1 cellular context compared by ENCODE assay signal in genomic region chr2:16635796-16636699, GRCh38.
TF ChIP-seq lines count a peak whose summit lies in the region.

No MANE protein-coding gene starts in this region.

TF ChIP-seq in HepG2, 621 proteins besides CTCF, POLR2A, EP300 and RAD21 (continued from another document):
- TF ChIP-seq AKNA (CRISPR knock-in tag; IDR thresholded peaks at IDR 0.05; ENCODE audit: borderline replicate concordance) = no peak
- no peak for TF ChIP-seq ZNF441 (CRISPR knock-in tag; IDR thresholded peaks at IDR 0.05; ENCODE audit: borderline replicate concordance)
- TF ChIP-seq U2AF1 (optimal IDR thresholded peaks at IDR 0.05; ENCODE audit: low read depth, low read length) = no peak
- TF ChIP-seq ZNF317 (CRISPR knock-in tag; IDR thresholded peaks at IDR 0.05) = no peak
- no peak for TF ChIP-seq ZNF644 (CRISPR knock-in tag; IDR thresholded peaks at IDR 0.05; ENCODE audit: low read depth)
- no peak for TF ChIP-seq ZNF607 (CRISPR knock-in tag; IDR thresholded peaks at IDR 0.05; ENCODE audit: borderline replicate concordance)
